ENCODE assay signal across 1 cellular context in genomic region chr3:133038089-133038730, GRCh38.
TF ChIP-seq lines count a peak whose summit lies in the region.

Gene TMEM108, plus strand, starts transcription at chr3:133038391.

TF ChIP-seq in K562, 482 proteins besides CTCF, POLR2A, EP300 and RAD21 (continued from another document and continues in another):
- TF ChIP-seq ARID3B (CRISPR knock-in tag; IDR thresholded peaks at IDR 0.05; ENCODE audit: borderline replicate concordance) (no peak), ETV6 (IDR thresholded peaks at IDR 0.05; ENCODE audit: borderline replicate concordance in 1 of 2, low read depth in 2 of 2, low read length in 1 of 2) (no peak), ETV6 (CRISPR knock-in tag; IDR thresholded peaks at IDR 0.05; ENCODE audit: borderline replicate concordance) (no peak), ASH1L (IDR thresholded peaks at IDR 0.05; ENCODE audit: borderline replicate concordance, low read depth, partially characterized antibody) (no peak), PREB (CRISPR knock-in tag; IDR thresholded peaks at IDR 0.05) (no peak), ZNF583 (CRISPR knock-in tag; IDR thresholded peaks at IDR 0.05) (no peak), PRDM10 (IDR thresholded peaks at IDR 0.05; ENCODE audit: partially characterized antibody) (no peak), THRA (IDR thresholded peaks at IDR 0.05) (no peak), KLF13 (tag; IDR thresholded peaks at IDR 0.05; ENCODE audit: borderline replicate concordance, low read depth) (no peak), POLR2H (tag; IDR thresholded peaks at IDR 0.05; ENCODE audit: low read depth) (no peak), FUS (optimal IDR thresholded peaks at IDR 0.05; ENCODE audit: low read depth, low read length) (no peak), RAD51 (IDR thresholded peaks at IDR 0.05; ENCODE audit: borderline replicate concordance, low read depth) (peak; percentile 89), ZBTB5 (IDR thresholded peaks at IDR 0.05) (no peak), SMARCC2 (IDR thresholded peaks at IDR 0.05; ENCODE audit: low read depth) (no peak), ZBTB7A (IDR thresholded peaks at IDR 0.05; ENCODE audit: borderline replicate concordance, control insufficient read depth, low read depth, low read length) (peak; percentile 42; the same call in 1 of the 2 replicates), RBBP5 (IDR thresholded peaks at IDR 0.05; ENCODE audit: borderline replicate concordance, insufficient read depth, low read length, poor library complexity, severe bottlenecking) (no peak), THRAP3 (IDR thresholded peaks at IDR 0.05; ENCODE audit: borderline replicate concordance) (no peak), CBX2 (IDR thresholded peaks at IDR 0.05; ENCODE audit: insufficient read depth, low read length, poor library complexity, severe bottlenecking) (no peak), PTBP1 (IDR thresholded peaks at IDR 0.05; ENCODE audit: low read depth, low read length) (no peak), ZNF384 (IDR thresholded peaks at IDR 0.05; ENCODE audit: low read depth, low read length) (no peak), TEAD1 (CRISPR knock-in tag; IDR thresholded peaks at IDR 0.05) (no peak), SMAD2 (IDR thresholded peaks at IDR 0.05; ENCODE audit: low read depth, low read length) (no peak), CREM (IDR thresholded peaks at IDR 0.05; ENCODE audit: low read depth) (peak; percentile 73), NRF1 (conservative IDR thresholded peaks at IDR 0.05 in 1 of 2, IDR thresholded peaks at IDR 0.05 in 1 of 2) (peak; percentile 81 to 83), BRF1 (IDR thresholded peaks at IDR 0.05; ENCODE audit: borderline replicate concordance, extremely low read depth, insufficient read length) (no peak), ZNF124 (CRISPR knock-in tag; IDR thresholded peaks at IDR 0.05) (no peak), DLX4 (CRISPR knock-in tag; IDR thresholded peaks at IDR 0.05) (no peak), MAFK (IDR thresholded peaks at IDR 0.05; ENCODE audit: low read length) (no peak), HNRNPUL1 (IDR thresholded peaks at IDR 0.05; ENCODE audit: low read length) (no peak), MECOM (CRISPR knock-in tag; IDR thresholded peaks at IDR 0.05) (no peak), ZNF639 (CRISPR knock-in tag; conservative IDR thresholded peaks at IDR 0.05 in 1 of 2, IDR thresholded peaks at IDR 0.05 in 1 of 2) (no peak), ZBTB40 (IDR thresholded peaks at IDR 0.05) (no peak), ZBTB40 (CRISPR knock-in tag; IDR thresholded peaks at IDR 0.05) (no peak), SRF (CRISPR knock-in tag; IDR thresholded peaks at IDR 0.05) (no peak)
